ENCODE assay signal across 20 cellular contexts in genomic region chr1:12195416-12195815, GRCh38. TPM values are rescaled to one million over a fixed set of nuclear protein-coding genes. Genes with fewer than 3 reads are reported as not detected.
DNase-seq lines count a peak whose midpoint lies in the region; ATAC-seq, FAIRE-seq and TF ChIP-seq lines count a peak whose summit lies in the region.
"Had no signal": no experiment of that assay in that cellular context is flagged by ENCODE, and none has a peak within 500 bp of the region (broad histone marks: within the 10 kb centered on the region; RNA-seq: fewer than 3 reads in every experiment).

No MANE protein-coding gene starts in this region.

- H4K8ac ChIP-seq in neuronal stem cell (ENCODE audit: low read depth, low read length): no peak overlapping the region

- H3K4ac ChIP-seq in neuronal stem cell (ENCODE audit: low read length): no peak overlapping the region

- no peak overlapping the region for H3K4me3 ChIP-seq in neuronal stem cell (ENCODE audit: low read length in 2 of 2)
- H3K4me3 ChIP-seq: heart left ventricle, left ventricle myocardium inferior, smooth muscle cell, upper lobe of right lung had no signal

- no peak overlapping the region for H2BK12ac ChIP-seq in neuronal stem cell (ENCODE audit: low read length)

- peaks cover 63% of the 10 kb centered on the region for H3K36me3 Mint-ChIP-seq in activated CD4-positive, alpha-beta T cell treated with anti-CD3 and anti-CD28 coated beads, Interleukin-2, amount 10 ng/mL, durations not matched to agents 24 days and 14 days (ENCODE audit: low read depth)
- peaks cover 100% of the 10 kb centered on the region for H3K36me3 Mint-ChIP-seq in activated T-helper 17 cell treated with anti-CD3 and anti-CD28 coated beads, Interleukin-2, amount 50 U/mL, for 72 hours (ENCODE audit: low read depth)

- WGBS in neuronal stem cell (ENCODE audit: extremely low coverage in 2 of 2, insufficient read length in 2 of 2, insufficient replicate concordance in 1 of 2), 2 donors: no CpG with 5 or more reads among the region's 3 CpGs

- DNase-seq in activated CD4-positive, alpha-beta T cell treated with anti-CD3 and anti-CD28 coated beads, Interleukin-2, amount 10 ng/mL, durations not matched to agents 24 days and 14 days: no peak
- no peak for DNase-seq in activated CD4-positive, alpha-beta T cell treated with anti-CD3 and anti-CD28 coated beads, Interleukin-2, amount 50 U/mL, for 4 hours
- DNase-seq in GM12891 (ENCODE audit: insufficient read length, low spot score) (no peak), neuronal stem cell (ENCODE audit: low spot score) (no peak), LoVo (ENCODE audit: low spot score) (no peak), RPMI8226 (no peak)
- DNase-seq: activated T-cell treated with anti-CD3 and anti-CD28 coated beads, Interleukin-2, amount 50 U/mL, for 4 hours; dermis blood vessel endothelial cell; heart left ventricle; left ventricle myocardium inferior; NCI-H1105 treated with DMSO at 0.1 percent for 48 hours; NCI-H524; stimulated activated CD4-positive, alpha-beta T cell treated with anti-CD3 and anti-CD28 coated beads, Interleukin-4, amount 100 ng/mL, for 24 hours; upper lobe of right lung had no signal

- peaks cover 0 to 2% (median 0%) of the 10 kb centered on the region in 3 experiments for H3K27me3 ChIP-seq in neuronal stem cell (ENCODE audit: control insufficient read depth in 3 of 3, insufficient read depth in 3 of 3, low read depth in 1 of 3, low read length in 3 of 3)
- H3K27me3 ChIP-seq: heart left ventricle, upper lobe of right lung had no signal

- H3K23ac ChIP-seq in neuronal stem cell (ENCODE audit: low read depth, low read length, poor library complexity): no peak overlapping the region

- H2AK5ac ChIP-seq in neuronal stem cell (ENCODE audit: low read depth, low read length): no peak overlapping the region

- no peaks in the 10 kb centered on the region for H3K9me3 ChIP-seq in neuronal stem cell (replicated peaks in 1 of 2; ENCODE audit: control insufficient read depth in 2 of 2, insufficient read depth in 1 of 2, low read depth in 1 of 2, low read length in 2 of 2)
- H3K9me3 ChIP-seq: heart left ventricle, left ventricle myocardium inferior, upper lobe of right lung had no signal

- peak overlapping the region; percentile 31 for H3K27ac Mint-ChIP-seq in activated CD4-positive, alpha-beta T cell treated with anti-CD3 and anti-CD28 coated beads, Interleukin-2, amount 10 ng/mL, durations not matched to agents 24 days and 14 days
- peak overlapping the region; percentile 36 for H3K27ac Mint-ChIP-seq in activated T-helper 17 cell treated with anti-CD3 and anti-CD28 coated beads, Interleukin-2, amount 50 U/mL, for 72 hours

- no peaks in the 10 kb centered on the region for H3K79me1 ChIP-seq in neuronal stem cell (ENCODE audit: low read depth, low read length)

- H3K18ac ChIP-seq in neuronal stem cell (ENCODE audit: low read length): no peak overlapping the region

- no peaks in the 10 kb centered on the region for H3K27me3 Mint-ChIP-seq in activated CD4-positive, alpha-beta T cell treated with anti-CD3 and anti-CD28 coated beads, Interleukin-2, amount 10 ng/mL, durations not matched to agents 24 days and 14 days
- H3K27me3 Mint-ChIP-seq in activated T-helper 17 cell treated with anti-CD3 and anti-CD28 coated beads, Interleukin-2, amount 50 U/mL, for 72 hours: no peaks in the 10 kb centered on the region

- peak; percentile 84 for FAIRE-seq in GM12891 (lab: Jason Lieb, UNC)
- FAIRE-seq: endothelial cell of umbilical vein, GM18507 had no signal

- no peak overlapping the region for H3K4me3 Mint-ChIP-seq in activated CD4-positive, alpha-beta T cell treated with anti-CD3 and anti-CD28 coated beads, Interleukin-2, amount 10 ng/mL, durations not matched to agents 24 days and 14 days
- H3K4me3 Mint-ChIP-seq in activated T-helper 17 cell treated with anti-CD3 and anti-CD28 coated beads, Interleukin-2, amount 50 U/mL, for 72 hours: no peak overlapping the region
- H3K4me3 Mint-ChIP-seq: activated T-cell treated with anti-CD3 and anti-CD28 coated beads, Interleukin-2, amount 50 U/mL, for 4 hours had no signal

- intact Hi-C loops in activated CD4-positive, alpha-beta T cell treated with anti-CD3 and anti-CD28 coated beads, Interleukin-2, amount 10 ng/mL, durations not matched to agents 24 days and 14 days (cut with micrococcal nuclease): no loop called here

- H2AFZ ChIP-seq in neuronal stem cell (ENCODE audit: low read length): peak overlapping the region; percentile 51

- H2BK15ac ChIP-seq in neuronal stem cell (ENCODE audit: low read length): no peak overlapping the region

- no peaks in the 10 kb centered on the region for H3K36me3 ChIP-seq in neuronal stem cell (replicated peaks in 1 of 2; ENCODE audit: control insufficient read depth in 2 of 2, insufficient read depth in 2 of 2, low read length in 2 of 2)

- H3K27ac ChIP-seq in neuronal stem cell (replicated peaks; ENCODE audit: low read length): no peak overlapping the region
- H3K27ac ChIP-seq: left ventricle myocardium inferior, upper lobe of right lung had no signal

- H3K14ac ChIP-seq in neuronal stem cell (ENCODE audit: low read length): no peak overlapping the region

- ATAC-seq in activated T-helper 17 cell treated with anti-CD3 and anti-CD28 coated beads, Interleukin-2, amount 50 U/mL, for 72 hours (replicated peaks): no peak
- ATAC-seq in GM21576 (IDR thresholded peaks at IDR 0.05; ENCODE audit: unreplicated experiment): no peak
- ATAC-seq: activated T-cell treated with anti-CD3 and anti-CD28 coated beads, Interleukin-2, amount 50 U/mL, for 4 hours; upper lobe of right lung had no signal

- peaks cover 33% of the 10 kb centered on the region for H3K4me1 Mint-ChIP-seq in activated CD4-positive, alpha-beta T cell treated with anti-CD3 and anti-CD28 coated beads, Interleukin-2, amount 10 ng/mL, durations not matched to agents 24 days and 14 days
- H3K4me1 Mint-ChIP-seq in activated T-helper 17 cell treated with anti-CD3 and anti-CD28 coated beads, Interleukin-2, amount 50 U/mL, for 72 hours: peaks cover 23% of the 10 kb centered on the region

- H3K9me3 Mint-ChIP-seq in activated CD4-positive, alpha-beta T cell treated with anti-CD3 and anti-CD28 coated beads, Interleukin-2, amount 10 ng/mL, durations not matched to agents 24 days and 14 days: no peaks in the 10 kb centered on the region
- no peaks in the 10 kb centered on the region for H3K9me3 Mint-ChIP-seq in activated T-helper 17 cell treated with anti-CD3 and anti-CD28 coated beads, Interleukin-2, amount 50 U/mL, for 72 hours
- H3K9me3 Mint-ChIP-seq: activated T-cell treated with anti-CD3 and anti-CD28 coated beads, Interleukin-2, amount 50 U/mL, for 4 hours had no signal

- no peak for TF ChIP-seq POLR2A in GM12891 (IDR thresholded peaks at IDR 0.05; ENCODE audit: low read depth, low read length)

- no peak overlapping the region for H3K9ac ChIP-seq in neuronal stem cell (ENCODE audit: low read depth, low read length, poor library complexity)

- H2BK120ac ChIP-seq in neuronal stem cell (ENCODE audit: low read depth, low read length): no peak overlapping the region

- H3K4me1 ChIP-seq in neuronal stem cell (ENCODE audit: control insufficient read depth in 2 of 2, insufficient read depth in 1 of 2, low read depth in 1 of 2, low read length in 2 of 2): peaks cover 10 to 19% of the 10 kb centered on the region in 2 donors
- H3K4me1 ChIP-seq: left ventricle myocardium inferior had no signal

- H2BK5ac ChIP-seq in neuronal stem cell (ENCODE audit: low read length): no peak overlapping the region

- H4K91ac ChIP-seq in neuronal stem cell (ENCODE audit: low read depth, low read length, poor library complexity): no peak overlapping the region

- H3K4me2 ChIP-seq in neuronal stem cell (ENCODE audit: insufficient read depth, low read length, poor library complexity, severe bottlenecking): no peak overlapping the region
- H3K4me2 ChIP-seq: smooth muscle cell had no signal

TF ChIP-seq in GM12891, 5 proteins besides CTCF, POLR2A, EP300 and RAD21:
- no peak for TF ChIP-seq PAX5 (IDR thresholded peaks at IDR 0.05; ENCODE audit: insufficient read depth, low read length, severe bottlenecking)

RNA-seq across cellular contexts. Expression of gene TNFRSF1B, which starts 28.6 kb away (rescaled TPM):
- total RNA-seq in activated CD4-positive, alpha-beta T cell treated with anti-CD3 and anti-CD28 coated beads, Interleukin-2, amount 10 ng/mL, durations not matched to agents 24 days and 14 days: 145 TPM in 2 replicates
- 27.3 TPM for polyA plus RNA-seq in GM12891 (2012; ENCODE audit: low read depth, missing spikeins)
- total RNA-seq in activated T-helper 17 cell treated with anti-CD3 and anti-CD28 coated beads, Interleukin-2, amount 50 U/mL, for 72 hours: 100 to 1,000 TPM; 291 to 379 TPM
- 0.73 TPM for polyA plus RNA-seq in neuronal stem cell (2013, experiment 1 of 2)
- polyA plus RNA-seq in neuronal stem cell (2013, experiment 2 of 2): 0.68 TPM
- total RNA-seq: A172 had no signal

RNA-seq across cellular contexts. Expression of gene VPS13D, which starts 34.4 kb away (rescaled TPM):
- 26.9 and 30.8 TPM in 2 replicates for total RNA-seq in activated CD4-positive, alpha-beta T cell treated with anti-CD3 and anti-CD28 coated beads, Interleukin-2, amount 10 ng/mL, durations not matched to agents 24 days and 14 days
- 5.5 TPM for polyA plus RNA-seq in GM12891 (2012; ENCODE audit: low read depth, missing spikeins)
- 10 to 100 TPM; 30.4 to 35.6 TPM for total RNA-seq in activated T-helper 17 cell treated with anti-CD3 and anti-CD28 coated beads, Interleukin-2, amount 50 U/mL, for 72 hours
- polyA plus RNA-seq in neuronal stem cell (2013, experiment 1 of 2): 4.5 TPM
- polyA plus RNA-seq in neuronal stem cell (2013, experiment 2 of 2): 4.2 TPM
